In genomic region chr1:23619299-23620188, GRCh38 we compare ENCODE assay signal across 8 cellular contexts.
DNase-seq lines count a peak whose midpoint lies in the region; ATAC-seq and TF ChIP-seq lines count a peak whose summit lies in the region.

No MANE protein-coding gene starts in this region.

- no peaks in the 10 kb centered on the region for H3K27me3 Mint-ChIP-seq in IgD-negative memory B cell

- TF ChIP-seq POLR2A in right lobe of liver (IDR thresholded peaks at IDR 0.05) = no peak

- peaks cover 60 to 75% (median 69%) of the 10 kb centered on the region in 3 donors for H3K4me1 Mint-ChIP-seq in IgD-negative memory B cell

- WGBS in right lobe of liver (ENCODE audit: insufficient coverage, low coverage, low lambda C conversion rate, missing lambda C conversion rate) = 2% methylated on average over 10 of the region's 58 CpGs

- peak overlapping the region; percentile 89 to 98 (median 95) for H3K27ac Mint-ChIP-seq in IgD-negative memory B cell

- peak; percentile 68 for ATAC-seq in GM19328 (IDR thresholded peaks at IDR 0.05; ENCODE audit: unreplicated experiment)
- ATAC-seq in right lobe of liver = peak; percentile 35 to 71 (median 54)

- no peaks in the 10 kb centered on the region for H3K9me3 ChIP-seq in right lobe of liver

- no peaks in the 10 kb centered on the region for H3K9me3 Mint-ChIP-seq in IgD-negative memory B cell

- H3K36me3 Mint-ChIP-seq in IgD-negative memory B cell = peaks cover 8% of the 10 kb centered on the region

- peak overlapping the region; percentile 64 to 95 (median 86) for H3K4me3 Mint-ChIP-seq in IgD-negative memory B cell

- no peak for TF ChIP-seq CTCF in 22Rv1 (IDR thresholded peaks at IDR 0.05)
- TF ChIP-seq CTCF in right lobe of liver (IDR thresholded peaks at IDR 0.05) = no peak

- DNase-seq in T follicular helper cell (ENCODE audit: low read depth) (peak; percentile 82), astrocyte of the hippocampus (ENCODE audit: low read depth, low spot score) (peak; percentile 21), right lobe of liver (peak in 1 of 3 donors; percentile 57), hepatic stellate cell (ENCODE audit: low spot score) (no peak)
- DNase-seq in stimulated activated CD8-positive, alpha-beta memory T cell treated with anti-CD3 and anti-CD28 coated beads, Interleukin-15, amount 100 ng/mL, for 48 hours (ENCODE audit: low read depth in 2 of 2) = peak; percentile 71 to 72

- no peaks in the 10 kb centered on the region for H3K4me1 ChIP-seq in right lobe of liver

- H3K36me3 ChIP-seq in right lobe of liver = no peaks in the 10 kb centered on the region

- peak overlapping the region; percentile 55 for H3K27ac ChIP-seq in 22Rv1
- no peak overlapping the region for H3K27ac ChIP-seq in right lobe of liver

- peak overlapping the region in 1 of 3 donors; percentile 37 for H3K4me3 ChIP-seq in right lobe of liver

- intact Hi-C loops in right lobe of liver (cut with DNase I) = no loop called here

- H3K27me3 ChIP-seq in right lobe of liver = no peaks in the 10 kb centered on the region
